Comparison of ENCODE assay signal across 8 cellular contexts in the genomic region with DNA sequence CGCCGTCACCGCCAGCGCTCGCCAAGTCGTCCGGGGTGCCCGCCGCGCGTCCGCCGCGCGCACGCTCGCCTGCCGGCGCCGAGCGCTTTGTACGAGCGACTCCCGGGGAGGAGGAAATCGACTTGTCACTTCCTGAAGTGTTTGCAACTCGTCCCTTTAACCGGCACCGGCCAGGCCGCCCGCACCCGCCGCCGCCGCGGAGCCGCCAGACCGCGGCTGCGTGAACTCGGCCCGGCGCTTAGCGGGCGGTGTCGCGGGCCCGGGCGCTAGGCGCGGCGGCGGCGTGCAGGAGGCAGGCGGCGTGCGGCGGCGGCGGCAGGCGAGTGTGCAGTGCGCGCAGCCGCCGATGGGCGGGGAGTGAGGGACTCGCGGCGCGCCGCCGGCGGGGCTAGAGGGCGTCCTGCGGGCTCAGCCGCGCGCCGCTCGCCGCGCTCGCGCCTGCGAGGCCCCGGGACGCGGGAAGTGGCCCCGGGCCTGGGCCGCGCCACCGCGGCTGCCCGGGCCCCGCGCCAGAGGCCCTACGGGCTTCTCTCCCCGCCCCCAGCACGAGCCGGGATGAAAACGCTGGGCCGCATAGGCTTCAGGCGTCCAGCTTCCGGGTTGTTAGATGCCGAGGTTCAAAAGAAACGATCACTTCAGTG. TPM values are rescaled to one million over a fixed set of nuclear protein-coding genes. Genes with fewer than 3 reads are reported as not detected.
A peak's percentile ranks its signal among the peaks of the same experiment; 100 is the strongest.
DNase-seq lines count a peak whose midpoint lies in the region; ATAC-seq and TF ChIP-seq lines count a peak whose summit lies in the region.

A gene with protein sequence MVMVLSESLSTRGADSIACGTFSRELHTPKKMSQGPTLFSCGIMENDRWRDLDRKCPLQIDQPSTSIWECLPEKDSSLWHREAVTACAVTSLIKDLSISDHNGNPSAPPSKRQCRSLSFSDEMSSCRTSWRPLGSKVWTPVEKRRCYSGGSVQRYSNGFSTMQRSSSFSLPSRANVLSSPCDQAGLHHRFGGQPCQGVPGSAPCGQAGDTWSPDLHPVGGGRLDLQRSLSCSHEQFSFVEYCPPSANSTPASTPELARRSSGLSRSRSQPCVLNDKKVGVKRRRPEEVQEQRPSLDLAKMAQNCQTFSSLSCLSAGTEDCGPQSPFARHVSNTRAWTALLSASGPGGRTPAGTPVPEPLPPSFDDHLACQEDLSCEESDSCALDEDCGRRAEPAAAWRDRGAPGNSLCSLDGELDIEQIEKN (minus strand): TSS at position 332 of the 641 bp plus-strand sequence. CDS start 37,665 bp downstream, outside the sequence.

- TF ChIP-seq CTCF in adrenal gland (IDR thresholded peaks at IDR 0.05) (peak in 2 of 6 experiments; percentile 47 to 83), heart right ventricle (IDR thresholded peaks at IDR 0.05) (peak in 2 of 9 donors; percentile 8 to 45), upper lobe of left lung (IDR thresholded peaks at IDR 0.05) (peak; percentile 31 to 95 (median 86))

- H3K27me3 ChIP-seq in adrenal gland (no peaks in the 10 kb centered on the region), heart right ventricle (no peaks in the 10 kb centered on the region), upper lobe of left lung (no peaks in the 10 kb centered on the region)

- DNase-seq in T-helper 1 cell (peak; percentile 69 to 83 (median 73)), adrenal gland (peak; percentile 82 to 86 (median 83)), heart right ventricle (peak; percentile 81 to 89), posterior cingulate gyrus (peak; percentile 71 to 97 (median 80)), upper lobe of left lung (peak; percentile 88 to 98)

- H3K9me3 ChIP-seq in ES-I3 (ENCODE audit: control insufficient read depth, insufficient read depth, low read length), result no peaks in the 10 kb centered on the region
- H3K9me3 ChIP-seq in KOPT-K1 (ENCODE audit: insufficient read depth, low read length, poor library complexity, severe bottlenecking), result no peaks in the 10 kb centered on the region
- no peaks in the 10 kb centered on the region for H3K9me3 ChIP-seq in adrenal gland (replicated peaks in 1 of 3)
- H3K9me3 ChIP-seq in heart right ventricle, result no peaks in the 10 kb centered on the region
- no peaks in the 10 kb centered on the region for H3K9me3 ChIP-seq in upper lobe of left lung

- H3K4me3 ChIP-seq in adrenal gland, result peak within 1 kb of the TSS; percentile 21 to 79 (median 46)
- peak within 1 kb of the TSS; percentile 61 to 86 (median 79) for H3K4me3 ChIP-seq in heart right ventricle
- peak within 1 kb of the TSS; percentile 59 to 85 (median 80) for H3K4me3 ChIP-seq in upper lobe of left lung

- ATAC-seq in GM21737 (IDR thresholded peaks at IDR 0.05; ENCODE audit: unreplicated experiment) (peak; percentile 61), heart right ventricle (peak; percentile 26 to 80 (median 62)), upper lobe of left lung (ENCODE audit: low FRiP score in 2 of 2) (peak; percentile 73 to 84)

- peaks cover 40% of the 10 kb centered on the region for H3K4me1 ChIP-seq in ES-I3 (ENCODE audit: insufficient read depth, low read length)
- peaks cover 40 to 46% of the 10 kb centered on the region in 2 donors for H3K4me1 ChIP-seq in adrenal gland (replicated peaks in 1 of 2)
- H3K4me1 ChIP-seq in heart right ventricle, result peaks cover 26 to 52% (median 51%) of the 10 kb centered on the region in 9 donors
- peaks cover 44 to 52% (median 47%) of the 10 kb centered on the region in 4 donors for H3K4me1 ChIP-seq in upper lobe of left lung

- H3K36me3 ChIP-seq in ES-I3 (ENCODE audit: insufficient read depth, low read length) (no peaks in the 10 kb centered on the region), KOPT-K1 (ENCODE audit: insufficient read depth, low read length) (peaks cover 15% of the 10 kb centered on the region), adrenal gland (replicated peaks in 1 of 2) (no peaks in the 10 kb centered on the region), heart right ventricle (peaks cover 0 to 22% (median 0%) of the 10 kb centered on the region in 9 donors), upper lobe of left lung (peaks cover 0 to 10% (median 0%) of the 10 kb centered on the region in 4 donors)

- 0 to 1% (median 0%) methylated on average over 13 to 102 of the region's 105 CpGs; no CpG with 5 or more reads in 1 of the 4 donors for WGBS in adrenal gland, 4 donors
- 0% methylated on average over 93 to 105 of the region's 105 CpGs for WGBS in heart right ventricle, 2 donors
- 0% methylated on average over 13 of the region's 105 CpGs; no CpG with 5 or more reads in 1 of the 2 donors for WGBS in upper lobe of left lung, 2 donors

- peak; percentile 45 to 72 for TF ChIP-seq POLR2A in adrenal gland (IDR thresholded peaks at IDR 0.05)
- TF ChIP-seq POLR2A in upper lobe of left lung (IDR thresholded peaks at IDR 0.05), result peak in 1 of 4 donors; percentile 42

- H3K9ac ChIP-seq in ES-I3 (ENCODE audit: low read depth, low read length), result peak within 1 kb of the TSS; percentile 65; the same call in 1 of the 2 replicates

- TF ChIP-seq EP300 in upper lobe of left lung (IDR thresholded peaks at IDR 0.05), result no peak

- H3K27ac ChIP-seq in KOPT-K1 (ENCODE audit: low read depth, low read length, poor library complexity, severe bottlenecking) (peak within 1 kb of the TSS; percentile 59), adrenal gland (peak within 1 kb of the TSS; percentile 19 to 95 (median 90)), heart right ventricle (peak within 1 kb of the TSS; percentile 76 to 88 (median 86)), upper lobe of left lung (peak within 1 kb of the TSS; percentile 86 to 91 (median 90))

- intact Hi-C loops in adrenal gland (cut with DNase I) (loop anchor here (2.0 to 5.0 kb wide), 2 partner anchors 207 to 213 kb away; no protein-coding TSS in a partner anchor), heart right ventricle (cut with DNase I) (loop anchor here in 7 of 10 donors (2.0 to 10.0 kb wide), 9 partner anchors 37 to 329 kb away; a partner anchor contains a TSS), posterior cingulate gyrus (cut with DNase I) (loop anchor here (5.0 to 10.0 kb wide), 4 partner anchors 37 to 112 kb away; a partner anchor contains a TSS)

RNA-seq across cellular contexts. Expression of the gene that starts here (rescaled TPM):
- total RNA-seq in adrenal gland (10 to 100 TPM; 37.7 to 90.9 (median 82.3) TPM), heart right ventricle (10 to 100 TPM; 19.0 to 42.9 (median 31.3) TPM), upper lobe of left lung (10 to 100 TPM; 35.8 to 62.5 (median 47.8) TPM)
- polyA plus RNA-seq in adrenal gland (10 to 100 TPM; 15.1 to 56.7 (median 17.8) TPM), heart right ventricle (10 to 100 TPM; 11.6 to 25.5 TPM)

Comparison
In these comparisons a context has a peak if more than half of its experiments do, and no peak if none do; other contexts are left out.
1. Peak in every context shown above with its lines: DNase-seq, ATAC-seq, H3K4me3 ChIP-seq and H3K27ac ChIP-seq.